In genomic region chr4:111937368-111937767, GRCh38 we compare ENCODE assay signal across 9 cellular contexts.
DNase-seq lines count a peak whose midpoint lies in the region; ATAC-seq and TF ChIP-seq lines count a peak whose summit lies in the region.
"Had no signal": no experiment of that assay in that cellular context is flagged by ENCODE, and none has a peak within 500 bp of the region (broad histone marks: within the 10 kb centered on the region; RNA-seq: fewer than 3 reads in every experiment).

No MANE protein-coding gene starts in this region.

- H3F3A ChIP-seq in GM23338 (replicated peaks; ENCODE audit: low read depth) (no peaks in the 10 kb centered on the region), MM.1S (ENCODE audit: insufficient read depth, low read length) (no peaks in the 10 kb centered on the region)

- H3K27me3 ChIP-seq in GM23338 (ENCODE audit: insufficient read depth) = no peaks in the 10 kb centered on the region
- peaks cover 31% of the 10 kb centered on the region for H3K27me3 ChIP-seq in MM.1S (replicated peaks; ENCODE audit: insufficient read depth, low read length)

- peaks cover 14% of the 10 kb centered on the region for H3K4me1 Mint-ChIP-seq in GM23338
- peaks cover 5% of the 10 kb centered on the region for H3K4me1 Mint-ChIP-seq in progenitor cell of endocrine pancreas (ENCODE audit: low read depth)
- peaks cover 2% of the 10 kb centered on the region for H3K4me1 Mint-ChIP-seq in glutamatergic neuron (ENCODE audit: low read depth, unreplicated experiment)

- H3K79me2 ChIP-seq in GM23338 (replicated peaks; ENCODE audit: insufficient read depth) = no peaks in the 10 kb centered on the region
- H3K79me2 ChIP-seq in MM.1S (ENCODE audit: low read length) = no peaks in the 10 kb centered on the region
- H3K79me2 ChIP-seq: parathyroid adenoma had no signal

- no peak overlapping the region for H3K4me3 Mint-ChIP-seq in GM23338
- H3K4me3 Mint-ChIP-seq in progenitor cell of endocrine pancreas (ENCODE audit: low read depth) = no peak overlapping the region
- no peak overlapping the region for H3K4me3 Mint-ChIP-seq in glutamatergic neuron (ENCODE audit: unreplicated experiment)

- ATAC-seq in GM23338 = peak; percentile 63

- H3K9me3 ChIP-seq in MM.1S (replicated peaks; ENCODE audit: insufficient read depth, low read length) = no peaks in the 10 kb centered on the region

- H3K4me1 ChIP-seq in GM23338 (ENCODE audit: insufficient read depth) (peaks cover 10% of the 10 kb centered on the region; the same call in 1 of the 2 replicates), MM.1S (ENCODE audit: low read length) (no peaks in the 10 kb centered on the region)
- H3K4me1 ChIP-seq: parathyroid adenoma had no signal

- DNase-seq in GM23338 (ENCODE audit: low spot score) = peak; percentile 47
- DNase-seq in MM.1S = peak; percentile 49
- DNase-seq in astrocyte of the hippocampus (ENCODE audit: low read depth, low spot score) = peak; percentile 20
- no peak for DNase-seq in progenitor cell of endocrine pancreas (ENCODE audit: low spot score, unreplicated experiment)
- DNase-seq in stimulated activated CD8-positive, alpha-beta memory T cell treated with anti-CD3 and anti-CD28 coated beads, Interleukin-4, amount 100 ng/mL, for 48 hours = no peak
- DNase-seq in NCI-H2196 (lab: John Stamatoyannopoulos, UW; ENCODE audit: unreplicated experiment) = no peak
- no peak for DNase-seq in glutamatergic neuron

- TF ChIP-seq CTCF in GM12872 (IDR thresholded peaks at IDR 0.05; ENCODE audit: insufficient read depth, low read depth, low read length) (peak; percentile 49), GM23338 (conservative IDR thresholded peaks at IDR 0.05; ENCODE audit: low read depth in 2 of 2) (peak; percentile 64 to 66), MM.1S (IDR thresholded peaks at IDR 0.05; ENCODE audit: low read length) (peak; percentile 58), progenitor cell of endocrine pancreas (IDR thresholded peaks at IDR 0.05; ENCODE audit: unreplicated experiment) (peak; percentile 49), glutamatergic neuron (IDR thresholded peaks at IDR 0.05; ENCODE audit: partially characterized antibody, unreplicated experiment) (no peak)

- H3K27me3 Mint-ChIP-seq in GM23338 (ENCODE audit: insufficient read depth, low read depth, poor library complexity) = no peaks in the 10 kb centered on the region
- no peaks in the 10 kb centered on the region for H3K27me3 Mint-ChIP-seq in progenitor cell of endocrine pancreas
- H3K27me3 Mint-ChIP-seq in glutamatergic neuron (ENCODE audit: unreplicated experiment) = no peaks in the 10 kb centered on the region

- H4K20me1 ChIP-seq in GM23338 (replicated peaks; ENCODE audit: insufficient read depth) = no peaks in the 10 kb centered on the region
- no peaks in the 10 kb centered on the region for H4K20me1 ChIP-seq in MM.1S (ENCODE audit: insufficient read depth, low read length)

- H3K27ac Mint-ChIP-seq in GM23338 = no peak overlapping the region
- no peak overlapping the region for H3K27ac Mint-ChIP-seq in progenitor cell of endocrine pancreas
- no peak overlapping the region for H3K27ac Mint-ChIP-seq in glutamatergic neuron (ENCODE audit: unreplicated experiment)

- H3K9me2 ChIP-seq in GM23338 (ENCODE audit: insufficient read depth) (no peaks in the 10 kb centered on the region), MM.1S (replicated peaks; ENCODE audit: insufficient read depth, low read length) (no peaks in the 10 kb centered on the region)

- no peak overlapping the region for H3K4me2 ChIP-seq in GM23338
- no peak overlapping the region for H3K4me2 ChIP-seq in MM.1S (ENCODE audit: low read depth, low read length)

- no peaks in the 10 kb centered on the region for H3K9me3 Mint-ChIP-seq in GM23338
- no peaks in the 10 kb centered on the region for H3K9me3 Mint-ChIP-seq in progenitor cell of endocrine pancreas (ENCODE audit: low read depth)
- H3K9me3 Mint-ChIP-seq in glutamatergic neuron (ENCODE audit: unreplicated experiment) = no peaks in the 10 kb centered on the region

- H3K36me3 Mint-ChIP-seq in GM23338 (ENCODE audit: low read depth) (no peaks in the 10 kb centered on the region), progenitor cell of endocrine pancreas (ENCODE audit: insufficient read depth) (no peaks in the 10 kb centered on the region), glutamatergic neuron (ENCODE audit: unreplicated experiment) (no peaks in the 10 kb centered on the region)

- H3K36me3 ChIP-seq in GM23338 (ENCODE audit: insufficient read depth) = no peaks in the 10 kb centered on the region
- H3K36me3 ChIP-seq in MM.1S (replicated peaks; ENCODE audit: insufficient read depth, low read length) = no peaks in the 10 kb centered on the region

- H3K4me3 ChIP-seq in GM23338 (no peak overlapping the region), MM.1S (ENCODE audit: low read length) (no peak overlapping the region)

- H3K27ac ChIP-seq in GM23338 (ENCODE audit: low read depth) (no peak overlapping the region), MM.1S (ENCODE audit: low read length) (no peak overlapping the region)
- H3K27ac ChIP-seq: parathyroid adenoma had no signal

- H3K9ac ChIP-seq in MM.1S (ENCODE audit: low read length) = no peak overlapping the region
- H3K9ac ChIP-seq: parathyroid adenoma had no signal

- H2AFZ ChIP-seq in GM23338 (no peak overlapping the region), MM.1S (ENCODE audit: low read length) (no peak overlapping the region)
- H2AFZ ChIP-seq: parathyroid adenoma had no signal

TF ChIP-seq in GM23338, 12 proteins besides CTCF, POLR2A, EP300 and RAD21 (continues in another document):
- TF ChIP-seq JUNB (IDR thresholded peaks at IDR 0.05; ENCODE audit: unreplicated experiment) (no peak), EZH2phosphoT487 (IDR thresholded peaks at IDR 0.05; ENCODE audit: unreplicated experiment) (no peak)
- TF ChIP-seq, protein P1, sequence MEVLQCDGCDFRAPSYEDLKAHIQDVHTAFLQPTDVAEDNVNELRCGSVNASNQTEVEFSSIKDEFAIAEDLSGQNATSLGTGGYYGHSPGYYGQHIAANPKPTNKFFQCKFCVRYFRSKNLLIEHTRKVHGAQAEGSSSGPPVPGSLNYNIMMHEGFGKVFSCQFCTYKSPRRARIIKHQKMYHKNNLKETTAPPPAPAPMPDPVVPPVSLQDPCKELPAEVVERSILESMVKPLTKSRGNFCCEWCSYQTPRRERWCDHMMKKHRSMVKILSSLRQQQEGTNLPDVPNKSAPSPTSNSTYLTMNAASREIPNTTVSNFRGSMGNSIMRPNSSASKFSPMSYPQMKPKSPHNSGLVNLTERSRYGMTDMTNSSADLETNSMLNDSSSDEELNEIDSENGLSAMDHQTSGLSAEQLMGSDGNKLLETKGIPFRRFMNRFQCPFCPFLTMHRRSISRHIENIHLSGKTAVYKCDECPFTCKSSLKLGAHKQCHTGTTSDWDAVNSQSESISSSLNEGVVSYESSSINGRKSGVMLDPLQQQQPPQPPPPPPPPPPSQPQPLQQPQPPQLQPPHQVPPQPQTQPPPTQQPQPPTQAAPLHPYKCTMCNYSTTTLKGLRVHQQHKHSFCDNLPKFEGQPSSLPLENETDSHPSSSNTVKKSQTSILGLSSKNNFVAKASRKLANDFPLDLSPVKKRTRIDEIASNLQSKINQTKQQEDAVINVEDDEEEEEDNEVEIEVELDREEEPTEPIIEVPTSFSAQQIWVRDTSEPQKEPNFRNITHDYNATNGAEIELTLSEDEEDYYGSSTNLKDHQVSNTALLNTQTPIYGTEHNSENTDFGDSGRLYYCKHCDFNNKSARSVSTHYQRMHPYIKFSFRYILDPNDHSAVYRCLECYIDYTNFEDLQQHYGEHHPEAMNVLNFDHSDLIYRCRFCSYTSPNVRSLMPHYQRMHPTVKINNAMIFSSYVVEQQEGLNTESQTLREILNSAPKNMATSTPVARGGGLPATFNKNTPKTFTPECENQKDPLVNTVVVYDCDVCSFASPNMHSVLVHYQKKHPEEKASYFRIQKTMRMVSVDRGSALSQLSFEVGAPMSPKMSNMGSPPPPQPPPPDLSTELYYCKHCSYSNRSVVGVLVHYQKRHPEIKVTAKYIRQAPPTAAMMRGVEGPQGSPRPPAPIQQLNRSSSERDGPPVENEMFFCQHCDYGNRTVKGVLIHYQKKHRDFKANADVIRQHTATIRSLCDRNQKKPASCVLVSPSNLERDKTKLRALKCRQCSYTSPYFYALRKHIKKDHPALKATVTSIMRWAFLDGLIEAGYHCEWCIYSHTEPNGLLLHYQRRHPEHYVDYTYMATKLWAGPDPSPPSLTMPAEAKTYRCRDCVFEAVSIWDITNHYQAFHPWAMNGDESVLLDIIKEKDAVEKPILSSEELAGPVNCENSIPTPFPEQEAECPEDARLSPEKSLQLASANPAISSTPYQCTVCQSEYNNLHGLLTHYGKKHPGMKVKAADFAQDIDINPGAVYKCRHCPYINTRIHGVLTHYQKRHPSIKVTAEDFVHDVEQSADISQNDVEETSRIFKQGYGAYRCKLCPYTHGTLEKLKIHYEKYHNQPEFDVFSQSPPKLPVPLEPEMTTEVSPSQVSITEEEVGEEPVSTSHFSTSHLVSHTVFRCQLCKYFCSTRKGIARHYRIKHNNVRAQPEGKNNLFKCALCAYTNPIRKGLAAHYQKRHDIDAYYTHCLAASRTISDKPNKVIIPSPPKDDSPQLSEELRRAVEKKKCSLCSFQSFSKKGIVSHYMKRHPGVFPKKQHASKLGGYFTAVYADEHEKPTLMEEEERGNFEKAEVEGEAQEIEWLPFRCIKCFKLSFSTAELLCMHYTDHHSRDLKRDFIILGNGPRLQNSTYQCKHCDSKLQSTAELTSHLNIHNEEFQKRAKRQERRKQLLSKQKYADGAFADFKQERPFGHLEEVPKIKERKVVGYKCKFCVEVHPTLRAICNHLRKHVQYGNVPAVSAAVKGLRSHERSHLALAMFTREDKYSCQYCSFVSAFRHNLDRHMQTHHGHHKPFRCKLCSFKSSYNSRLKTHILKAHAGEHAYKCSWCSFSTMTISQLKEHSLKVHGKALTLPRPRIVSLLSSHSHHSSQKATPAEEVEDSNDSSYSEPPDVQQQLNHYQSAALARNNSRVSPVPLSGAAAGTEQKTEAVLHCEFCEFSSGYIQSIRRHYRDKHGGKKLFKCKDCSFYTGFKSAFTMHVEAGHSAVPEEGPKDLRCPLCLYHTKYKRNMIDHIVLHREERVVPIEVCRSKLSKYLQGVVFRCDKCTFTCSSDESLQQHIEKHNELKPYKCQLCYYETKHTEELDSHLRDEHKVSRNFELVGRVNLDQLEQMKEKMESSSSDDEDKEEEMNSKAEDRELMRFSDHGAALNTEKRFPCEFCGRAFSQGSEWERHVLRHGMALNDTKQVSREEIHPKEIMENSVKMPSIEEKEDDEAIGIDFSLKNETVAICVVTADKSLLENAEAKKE (CRISPR knock-in tag; IDR thresholded peaks at IDR 0.05) = no peak

Comparison
In these comparisons a context has a peak if more than half of its experiments do, and no peak if none do; other contexts are left out.
1. DNase-seq: peak in GM23338 (single experiment), MM.1S (single experiment) and astrocyte of the hippocampus (single experiment); none in progenitor cell of endocrine pancreas (single experiment), stimulated activated CD8-positive, alpha-beta memory T cell treated with anti-CD3 and anti-CD28 coated beads, Interleukin-4, amount 100 ng/mL, for 48 hours (single experiment), NCI-H2196 (single experiment) and glutamatergic neuron (single experiment).